ENCODE assay signal across 8 cellular contexts in the genomic region with DNA sequence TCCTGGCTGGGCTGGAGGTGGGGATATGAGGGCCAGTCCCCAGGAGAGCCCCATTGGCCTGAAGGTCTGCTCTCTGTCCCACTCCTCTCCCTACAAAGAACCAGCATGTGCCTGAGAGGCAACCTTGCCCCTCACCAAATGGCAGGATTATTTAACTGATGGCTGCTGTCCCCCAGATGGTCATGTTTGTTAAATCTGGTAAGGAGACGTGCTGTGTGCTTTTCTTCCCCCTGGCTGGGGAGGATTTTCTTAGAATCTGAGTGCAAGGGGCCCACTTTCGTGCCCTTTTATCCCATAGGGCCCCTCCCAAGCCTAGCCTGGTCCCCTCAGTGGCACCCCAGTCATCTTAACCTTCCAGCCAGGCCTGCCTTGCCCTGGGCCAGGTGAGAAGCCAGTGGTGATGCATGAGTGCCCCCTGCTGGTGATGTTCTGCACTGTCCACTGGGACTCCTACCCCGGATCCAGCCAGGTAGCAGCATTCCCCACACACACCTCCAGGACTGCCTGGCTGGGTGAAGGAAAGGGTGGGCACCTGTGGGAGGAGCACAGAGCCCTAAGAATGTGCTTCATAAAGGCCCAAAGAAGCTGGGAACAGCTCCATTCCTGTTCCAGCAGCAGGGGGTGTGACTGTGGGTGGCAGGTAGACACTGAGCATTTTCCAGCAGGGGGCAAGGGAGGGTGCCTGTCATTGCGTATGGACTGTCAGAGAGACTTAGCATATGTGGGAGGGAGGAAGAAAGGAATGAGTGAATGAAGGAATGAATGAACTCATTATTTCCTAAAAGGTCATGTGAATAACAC. TPM values are rescaled to one million over a fixed set of nuclear protein-coding genes. Genes with fewer than 3 reads are reported as not detected.
A peak's percentile ranks its signal among the peaks of the same experiment; 100 is the strongest.
DNase-seq lines count a peak whose midpoint lies in the region; ATAC-seq and TF ChIP-seq lines count a peak whose summit lies in the region.

No MANE protein-coding gene starts in this region.

- no peak overlapping the region for H3K4me3 ChIP-seq in cardiac fibroblast (replicated peaks in 1 of 2; ENCODE audit: low read depth in 2 of 2, low read length in 2 of 2)

- DNase-seq in NCI-H510A treated with DMSO at 0.1 percent for 48 hours (lab: John Stamatoyannopoulos, UW) (peak; percentile 24), NCI-H510A (lab: John Stamatoyannopoulos, UW) (no peak), NCI-H1105 (lab: John Stamatoyannopoulos, UW) (peak; percentile 61), cardiac fibroblast (ENCODE audit: low read depth in 2 of 2) (peak; percentile 67 to 68), left colon (peak; percentile 54 to 87)
- DNase-seq in activated CD4-positive, CD25-positive, alpha-beta regulatory T cell (lab: John Stamatoyannopoulos, UW): peak; percentile 63 to 87 (median 72)
- DNase-seq in stimulated activated CD4-positive, alpha-beta T cell treated with anti-CD3 and anti-CD28 coated beads, Interleukin-4, amount 100 ng/mL, for 48 hours (ENCODE audit: low read depth in 2 of 2): peak; percentile 76 to 92

- intact Hi-C loops in left colon (cut with DNase I, micrococcal nuclease): no loop called here

- peak; percentile 94 for TF ChIP-seq CTCF in cardiac fibroblast (IDR thresholded peaks at IDR 0.05; ENCODE audit: low read depth, low read length)

- ATAC-seq in left colon (peak; percentile 94), HG02798 (IDR thresholded peaks at IDR 0.05; ENCODE audit: poor library complexity, unreplicated experiment) (no peak)

RNA-seq across cellular contexts. Expression of gene MFNG, which starts 28.9 kb away (rescaled TPM):
- total RNA-seq in left colon: 10 to 100 TPM; 10.4 to 11.2 TPM

RNA-seq across cellular contexts. Expression of gene ELFN2, which starts 30.0 kb away (rescaled TPM):
- total RNA-seq in left colon: under 1 TPM in 1 of 2 donors, not detected in 1; 0.20 TPM
